9 cellular contexts compared by ENCODE assay signal in genomic region chr6:110518281-110518623, GRCh38. TPM values are rescaled to one million over a fixed set of nuclear protein-coding genes. Genes with fewer than 3 reads are reported as not detected.
DNase-seq lines count a peak whose midpoint lies in the region; ATAC-seq, FAIRE-seq and TF ChIP-seq lines count a peak whose summit lies in the region.
"Had no signal": no experiment of that assay in that cellular context is flagged by ENCODE, and none has a peak within 500 bp of the region (broad histone marks: within the 10 kb centered on the region; RNA-seq: fewer than 3 reads in every experiment).

No MANE protein-coding gene starts in this region.

- intact Hi-C loops in activated naive CD4-positive, alpha-beta T cell treated with anti-CD3 and anti-CD28 coated beads for 36 hours (cut with micrococcal nuclease): no loop called here

- no peak overlapping the region for H3K4me3 ChIP-seq in fibroblast of villous mesenchyme (ENCODE audit: low read depth, low read length)

- DNase-seq in RWPE1 (ENCODE audit: low spot score) (no peak), fibroblast of villous mesenchyme (ENCODE audit: low read depth) (peak; percentile 22)
- no peak for DNase-seq in activated CD4-positive, alpha-beta T cell treated with anti-CD3 and anti-CD28 coated beads, Interleukin-2, amount 50 U/mL, for 4 hours
- DNase-seq in activated naive CD4-positive, alpha-beta T cell treated with anti-CD3 and anti-CD28 coated beads for 36 hours: no peak

- peaks cover 4% of the 10 kb centered on the region for H3K27me3 Mint-ChIP-seq in activated naive CD4-positive, alpha-beta T cell treated with anti-CD3 and anti-CD28 coated beads for 36 hours (ENCODE audit: low read depth)

- ATAC-seq in GM21576 (IDR thresholded peaks at IDR 0.05; ENCODE audit: unreplicated experiment): no peak
- ATAC-seq in GM21423 (IDR thresholded peaks at IDR 0.05; ENCODE audit: unreplicated experiment): no peak
- ATAC-seq: stimulated activated memory B cell treated with anti-CD40 and anti-IgM and Interleukin-4, amounts not matched to agents 10 μg/mL and 1 μg/mL and 100 μg/mL, for 72 hours had no signal

- H3K36me3 Mint-ChIP-seq in activated naive CD4-positive, alpha-beta T cell treated with anti-CD3 and anti-CD28 coated beads for 36 hours (ENCODE audit: low read depth): no peaks in the 10 kb centered on the region
- H3K36me3 Mint-ChIP-seq: stimulated activated memory B cell treated with anti-CD40 and anti-IgM and Interleukin-4, amounts not matched to agents 10 μg/mL and 1 μg/mL and 100 μg/mL, for 72 hours had no signal

- CTCF ChIA-PET in RWPE1 (lab: Yijun Ruan, JAX): interaction anchor here (0.6 to 1.0 kb wide), 4 partner anchors 9 to 480 kb away, joined by 3 to 6 read pairs (median 4); no protein-coding TSS in a partner anchor
- CTCF ChIA-PET in activated naive CD4-positive, alpha-beta T cell treated with anti-CD3 and anti-CD28 coated beads for 36 hours (lab: Charles Lee): interaction anchor here (0.7 to 1.2 kb wide), 3 partner anchors 11 to 164 kb away, joined by 3 read pairs; no protein-coding TSS in a partner anchor

- no peak overlapping the region for H3K4me3 Mint-ChIP-seq in activated naive CD4-positive, alpha-beta T cell treated with anti-CD3 and anti-CD28 coated beads for 36 hours
- H3K4me3 Mint-ChIP-seq: stimulated activated memory B cell treated with anti-CD40 and anti-IgM and Interleukin-4, amounts not matched to agents 10 μg/mL and 1 μg/mL and 100 μg/mL, for 72 hours had no signal

- H3K9me3 Mint-ChIP-seq in activated naive CD4-positive, alpha-beta T cell treated with anti-CD3 and anti-CD28 coated beads for 36 hours: no peaks in the 10 kb centered on the region
- H3K9me3 Mint-ChIP-seq: stimulated activated memory B cell treated with anti-CD40 and anti-IgM and Interleukin-4, amounts not matched to agents 10 μg/mL and 1 μg/mL and 100 μg/mL, for 72 hours had no signal

- FAIRE-seq in A204.1 (lab: Jason Lieb, UNC): peak; percentile 93

- H3K27ac Mint-ChIP-seq in activated naive CD4-positive, alpha-beta T cell treated with anti-CD3 and anti-CD28 coated beads for 36 hours: no peak overlapping the region
- H3K27ac Mint-ChIP-seq: stimulated activated memory B cell treated with anti-CD40 and anti-IgM and Interleukin-4, amounts not matched to agents 10 μg/mL and 1 μg/mL and 100 μg/mL, for 72 hours had no signal

- POLR2A ChIA-PET in RWPE1 (lab: Yijun Ruan, JAX; ENCODE audit: low non-redundant PET): no interaction called here

- no peak overlapping the region for H3K27ac ChIP-seq in RWPE1

- TF ChIP-seq CTCF in GM12872 (IDR thresholded peaks at IDR 0.05; ENCODE audit: insufficient read depth, low read depth, low read length) (peak; percentile 45), RWPE1 (conservative IDR thresholded peaks at IDR 0.05; ENCODE audit: low read depth) (peak; percentile 40), fibroblast of villous mesenchyme (IDR thresholded peaks at IDR 0.05; ENCODE audit: insufficient read depth, low read depth, low read length) (peak; percentile 58)

- no peaks in the 10 kb centered on the region for H3K4me1 Mint-ChIP-seq in activated naive CD4-positive, alpha-beta T cell treated with anti-CD3 and anti-CD28 coated beads for 36 hours (ENCODE audit: low read depth)

RNA-seq across cellular contexts. Expression of gene SLC22A16, which starts 41.8 kb away (rescaled TPM):
- not detected in 2 replicates for total RNA-seq in fibroblast of villous mesenchyme
- not detected for total RNA-seq in activated naive CD4-positive, alpha-beta T cell treated with anti-CD3 and anti-CD28 coated beads for 36 hours
